Comparison of ENCODE assay signal across 1 cellular context in genomic region chr22:21657020-21657360, GRCh38.
TF ChIP-seq lines count a peak whose summit lies in the region.

No MANE protein-coding gene starts in this region.

TF ChIP-seq in SK-N-SH, 30 proteins besides CTCF, POLR2A, EP300 and RAD21:
- no peak for TF ChIP-seq YY1 (IDR thresholded peaks at IDR 0.05; ENCODE audit: low read depth)
- TF ChIP-seq PBX3 (IDR thresholded peaks at IDR 0.05): no peak
- no peak for TF ChIP-seq RCOR1 (IDR thresholded peaks at IDR 0.05; ENCODE audit: low read length)
- TF ChIP-seq REST (IDR thresholded peaks at IDR 0.05; ENCODE audit: low read depth, low read length): no peak
- TF ChIP-seq TEAD4 (IDR thresholded peaks at IDR 0.05; ENCODE audit: borderline replicate concordance, insufficient read depth): no peak
- no peak for TF ChIP-seq ZBTB33 (IDR thresholded peaks at IDR 0.05; ENCODE audit: borderline replicate concordance, low read depth)
- no peak for TF ChIP-seq CHD2 (IDR thresholded peaks at IDR 0.05; ENCODE audit: low read length, partially characterized antibody)
- no peak for TF ChIP-seq NRF1 (IDR thresholded peaks at IDR 0.05; ENCODE audit: low read depth, low read length)
- TF ChIP-seq MXI1 (IDR thresholded peaks at IDR 0.05; ENCODE audit: low read depth, low read length): no peak
- TF ChIP-seq RXRA (IDR thresholded peaks at IDR 0.05; ENCODE audit: borderline replicate concordance, low read depth): no peak
- TF ChIP-seq MAX (IDR thresholded peaks at IDR 0.05; ENCODE audit: low read depth): no peak
- no peak for TF ChIP-seq TCF12 (IDR thresholded peaks at IDR 0.05)
